32 cellular contexts compared by ENCODE assay signal in the genomic region with DNA sequence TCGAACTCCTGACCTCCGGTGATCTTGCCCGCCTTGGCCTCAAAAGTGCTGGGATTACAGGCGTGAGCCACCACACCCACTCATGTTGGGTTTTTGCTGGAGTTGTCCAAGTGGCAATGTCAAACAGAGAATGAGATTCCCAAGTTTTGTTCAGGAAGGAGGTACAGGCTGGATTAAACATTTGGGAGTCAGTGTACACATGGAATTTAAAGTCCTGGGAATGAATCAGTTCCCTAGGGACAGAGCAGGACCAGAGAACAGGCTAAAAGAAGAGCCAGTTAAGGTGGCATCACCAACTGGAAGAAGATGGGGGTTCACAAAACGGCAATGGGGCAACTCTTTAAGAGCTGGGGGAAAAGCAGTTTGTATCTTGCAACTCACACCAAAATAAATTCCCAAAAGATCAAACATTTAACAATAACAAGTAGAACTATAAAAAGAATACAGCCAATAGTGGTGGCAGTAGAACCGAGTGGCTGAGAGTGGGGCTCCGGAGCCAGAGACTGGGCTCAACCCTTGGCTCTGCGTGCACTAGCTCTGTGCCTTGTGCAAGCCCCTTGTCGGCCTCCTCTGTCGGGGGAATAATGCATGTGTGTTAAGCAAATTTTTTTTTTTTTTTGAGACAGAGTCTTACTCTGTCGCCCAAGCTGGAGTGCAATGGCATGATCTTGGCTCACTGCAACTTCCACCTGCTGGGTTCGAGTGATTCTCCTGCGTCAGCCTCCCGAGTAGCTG. TPM values are rescaled to one million over a fixed set of nuclear protein-coding genes. Genes with fewer than 3 reads are reported as not detected.
"Had no signal": no experiment of that assay in that cellular context is flagged by ENCODE, and none has a peak within 500 bp of the region (broad histone marks: within the 10 kb centered on the region; RNA-seq: fewer than 3 reads in every experiment).

No MANE protein-coding gene starts in this region.

- H3K9me3 Mint-ChIP-seq: nephron; stimulated activated naive CD8-positive, alpha-beta T cell treated with anti-CD3 and anti-CD28 coated beads, Interleukin-15, amount 100 ng/mL, for 72 hours had no signal

- H3K27me3 ChIP-seq: neutrophil, ovary, right lobe of liver, thyroid gland, upper lobe of left lung, vagina had no signal

- H3K9me3 ChIP-seq: neutrophil, ovary, psoas muscle, right lobe of liver, sigmoid colon, thoracic aorta, thyroid gland, upper lobe of left lung, vagina had no signal

- ATAC-seq: naive thymus-derived CD8-positive, alpha-beta T cell; psoas muscle; right cardiac atrium; right lobe of liver; stimulated activated memory B cell treated with anti-CD40 and anti-IgM and Interleukin-4, amounts not matched to agents 10 μg/mL and 1 μg/mL and 100 μg/mL, for 72 hours; stimulated activated naive CD8-positive, alpha-beta T cell treated with anti-CD3 and anti-CD28 coated beads, Interleukin-15, amount 100 ng/mL, for 72 hours; stimulated activated naive CD8-positive, alpha-beta T cell treated with anti-CD3 and anti-CD28 coated beads, Interleukin-15, Interleukin-2, amounts not matched to agents 100 U/mL and 50 U/mL, for 24 hours had no signal

- H3K36me3 Mint-ChIP-seq: naive B cell; stimulated activated memory B cell treated with anti-CD40 and anti-IgM and Interleukin-4, amounts not matched to agents 10 μg/mL and 1 μg/mL and 100 μg/mL, for 72 hours had no signal

- H3K4me1 ChIP-seq: parathyroid adenoma, psoas muscle, right lobe of liver, sigmoid colon, thyroid gland, tibial nerve, upper lobe of left lung had no signal

- DNase-seq: naive B cell; naive thymus-derived CD8-positive, alpha-beta T cell; nucleus accumbens; ovary; psoas muscle; right cardiac atrium; right lobe of liver; sigmoid colon; small intestine; stimulated activated CD4-positive, alpha-beta T cell treated with anti-CD3 and anti-CD28 coated beads, Interleukin-15, amount 100 ng/mL, for 24 hours; stimulated activated CD4-positive, alpha-beta T cell treated with anti-CD3 and anti-CD28 coated beads, Interleukin-4, amount 100 ng/mL, for 1 hour; stimulated activated CD4-positive, alpha-beta T cell treated with anti-CD3 and anti-CD28 coated beads, Interleukin-4, amount 100 ng/mL, for 4 hours; stimulated activated CD8-positive, alpha-beta memory T cell treated with anti-CD3 and anti-CD28 coated beads, Interleukin-4, amount 100 ng/mL, for 48 hours; stimulated activated naive CD4-positive, alpha-beta T cell; stimulated activated naive CD8-positive, alpha-beta T cell treated with anti-CD3 and anti-CD28 coated beads, Interleukin-15, amount 100 ng/mL, for 72 hours; stimulated activated naive CD8-positive, alpha-beta T cell treated with anti-CD3 and anti-CD28 coated beads, Interleukin-15, Interleukin-2, amounts not matched to agents 100 U/mL and 50 U/mL, for 24 hours; thyroid gland; upper lobe of left lung had no signal

- H3K9ac ChIP-seq: parathyroid adenoma had no signal

- H3K27ac Mint-ChIP-seq: nephron; progenitor cell of endocrine pancreas; stimulated activated memory B cell treated with anti-CD40 and anti-IgM and Interleukin-4, amounts not matched to agents 10 μg/mL and 1 μg/mL and 100 μg/mL, for 72 hours had no signal

- H3K36me3 ChIP-seq: neutrophil, ovary, right lobe of liver, sigmoid colon, thoracic aorta, thyroid gland, tibial nerve, upper lobe of left lung, vagina had no signal

- H3K4me3 Mint-ChIP-seq: naive B cell; naive thymus-derived CD8-positive, alpha-beta T cell; nephron; stimulated activated memory B cell treated with anti-CD40 and anti-IgM and Interleukin-4, amounts not matched to agents 10 μg/mL and 1 μg/mL and 100 μg/mL, for 72 hours; stimulated activated naive CD8-positive, alpha-beta T cell treated with anti-CD3 and anti-CD28 coated beads, Interleukin-15, amount 100 ng/mL, for 72 hours had no signal

- H3K4me3 ChIP-seq: ovary, psoas muscle, right lobe of liver, sigmoid colon, thoracic aorta, thyroid gland, tibial nerve, upper lobe of left lung, vagina had no signal

- H3K4me1 Mint-ChIP-seq: nephron had no signal

- H2AFZ ChIP-seq: parathyroid adenoma had no signal

- H3K79me2 ChIP-seq: parathyroid adenoma had no signal

- H3K27ac ChIP-seq: neutrophil, ovary, parathyroid adenoma, psoas muscle, right lobe of liver, sigmoid colon, thoracic aorta, thyroid gland, tibial nerve, upper lobe of left lung, vagina had no signal

RNA-seq across cellular contexts. Expression of gene SYT8, which starts 37.2 kb away (rescaled TPM):
- total RNA-seq: naive thymus-derived CD8-positive, alpha-beta T cell; omental fat pad; right cardiac atrium; sigmoid colon; skeletal muscle tissue; subcutaneous adipose tissue; temporal lobe; thyroid gland had no signal
- polyA plus RNA-seq: naive thymus-derived CD8-positive, alpha-beta T cell; neural cell; ovary; right cardiac atrium had no signal

RNA-seq across cellular contexts. Expression of gene TNNI2, which starts 41.2 kb away (rescaled TPM):
- total RNA-seq: naive thymus-derived CD8-positive, alpha-beta T cell; renal cortical epithelial cell; right cardiac atrium; sigmoid colon; temporal lobe; thoracic aorta; thyroid gland; tibial nerve; vagina had no signal
- polyA plus RNA-seq: naive thymus-derived CD8-positive, alpha-beta T cell; neural cell; right cardiac atrium had no signal

RNA-seq across cellular contexts. Expression of gene IFITM10, which starts 47.2 kb away (rescaled TPM):
- total RNA-seq: skeletal muscle tissue had no signal

RNA-seq across cellular contexts. Expression of gene LSP1, which starts 55.3 kb away (rescaled TPM):
- total RNA-seq: progenitor cell of endocrine pancreas, renal cortical epithelial cell had no signal
- polyA plus RNA-seq: neural cell had no signal
